ENCODE assay signal across 1 cellular context in the genomic region with DNA sequence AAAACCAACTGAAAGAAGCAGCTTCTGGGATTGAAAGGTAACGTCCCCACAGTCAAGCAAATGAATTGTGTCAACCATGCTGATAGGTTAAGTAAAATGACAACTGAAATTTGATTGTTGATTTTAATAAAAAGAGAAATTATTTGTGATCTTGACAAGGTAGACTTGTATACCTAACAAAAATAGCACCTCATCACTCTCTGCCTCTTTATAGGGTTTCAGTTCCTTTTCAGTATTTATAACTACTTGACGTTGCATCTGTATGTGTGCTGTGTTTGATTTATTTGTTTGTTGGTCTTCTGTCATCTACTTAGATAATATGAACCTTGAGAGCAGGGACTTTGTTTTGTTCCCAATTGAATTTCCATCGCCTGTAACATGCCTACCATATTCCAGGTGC.
TF ChIP-seq lines count a peak whose summit lies in the region.

No MANE protein-coding gene starts in this region.

TF ChIP-seq in GM12878, 131 proteins besides CTCF, POLR2A, EP300 and RAD21 (continued from another document and continues in another):
- TF ChIP-seq EGR1 (IDR thresholded peaks at IDR 0.05; ENCODE audit: borderline replicate concordance in 1 of 2, low read depth in 2 of 2, low read length in 2 of 2) (no peak), MAX (IDR thresholded peaks at IDR 0.05; ENCODE audit: low read depth, low read length) (no peak), FOXM1 (IDR thresholded peaks at IDR 0.05; ENCODE audit: low read depth, low read length) (0 out of 2 replicates have a peak, but pooled peaks have one; percentile 36), MEF2A (IDR thresholded peaks at IDR 0.05; ENCODE audit: insufficient read depth, low read depth, low read length) (peak; percentile 91), JUNB (IDR thresholded peaks at IDR 0.05) (no peak), POLR2AphosphoS2 (IDR thresholded peaks at IDR 0.05; ENCODE audit: low read depth, low read length) (no peak), SREBF1 (IDR thresholded peaks at IDR 0.05; ENCODE audit: low read length) (no peak), CREB1 (IDR thresholded peaks at IDR 0.05; ENCODE audit: low read depth) (peak; percentile 52; the same call in 1 of the 2 replicates), BCLAF1 (IDR thresholded peaks at IDR 0.05) (no peak), MYC (IDR thresholded peaks at IDR 0.05; ENCODE audit: insufficient read depth, insufficient read length, insufficient replicate concordance, low read length, severe bottlenecking) (no peak), GATAD2B (conservative IDR thresholded peaks at IDR 0.05; ENCODE audit: low read depth) (peak; percentile 48; the same call in 1 of the 2 replicates), TARDBP (IDR thresholded peaks at IDR 0.05; ENCODE audit: borderline replicate concordance) (no peak), IKZF1 (conservative IDR thresholded peaks at IDR 0.05) (no peak), RELB (IDR thresholded peaks at IDR 0.05; ENCODE audit: low read depth) (peak; percentile 56; the same call in 1 of the 2 replicates), TCF7 (IDR thresholded peaks at IDR 0.05; ENCODE audit: borderline replicate concordance) (no peak), ATF7 (IDR thresholded peaks at IDR 0.05; ENCODE audit: low read depth) (peak; percentile 79), IKZF2 (IDR thresholded peaks at IDR 0.05) (0 out of 4 replicates have a peak, but pooled peaks of 1 of the 2 experiments have one; percentile 18), NR2C2 (IDR thresholded peaks at IDR 0.05; ENCODE audit: borderline replicate concordance, control insufficient read depth, insufficient read length, low read depth) (no peak), PRDM15 (CRISPR knock-in tag; IDR thresholded peaks at IDR 0.05) (no peak), MXI1 (IDR thresholded peaks at IDR 0.05; ENCODE audit: low read depth, low read length) (no peak; the same call in 1 of the 2 replicates), ZSCAN29 (IDR thresholded peaks at IDR 0.05) (no peak), RAD51 (IDR thresholded peaks at IDR 0.05) (no peak), RB1 (IDR thresholded peaks at IDR 0.05; ENCODE audit: borderline replicate concordance) (no peak), ZNF274 (IDR thresholded peaks at IDR 0.05; ENCODE audit: insufficient read depth, insufficient read length) (no peak), HDAC6 (IDR thresholded peaks at IDR 0.05; ENCODE audit: unreplicated experiment) (no peak), PAX5 (IDR thresholded peaks at IDR 0.05; ENCODE audit: borderline replicate concordance, low read depth, low read length) (0 out of 2 replicates have a peak, but pooled peaks have one; percentile 27), SPI1 (IDR thresholded peaks at IDR 0.05; ENCODE audit: borderline replicate concordance, insufficient read depth, low read depth, low read length) (peak; percentile 98), STAT3 (IDR thresholded peaks at IDR 0.05; ENCODE audit: low read depth, low read length) (no peak), PAX8 (IDR thresholded peaks at IDR 0.05) (no peak), MTA3 (IDR thresholded peaks at IDR 0.05; ENCODE audit: borderline replicate concordance, low read length) (no peak), SMAD1 (IDR thresholded peaks at IDR 0.05; ENCODE audit: low read depth, partially characterized antibody) (no peak), E2F4 (IDR thresholded peaks at IDR 0.05; ENCODE audit: low read depth, low read length) (no peak), EED (IDR thresholded peaks at IDR 0.05; ENCODE audit: low read depth) (no peak), TCF3 (IDR thresholded peaks at IDR 0.05; ENCODE audit: borderline replicate concordance, insufficient read depth, low read depth, low read length) (no peak), FOXK2 (IDR thresholded peaks at IDR 0.05) (no peak), KAT2A (conservative IDR thresholded peaks at IDR 0.05; ENCODE audit: control insufficient read depth, low read depth, low read length) (no peak), SMARCA5 (IDR thresholded peaks at IDR 0.05) (no peak)
- TF ChIP-seq, protein P1, sequence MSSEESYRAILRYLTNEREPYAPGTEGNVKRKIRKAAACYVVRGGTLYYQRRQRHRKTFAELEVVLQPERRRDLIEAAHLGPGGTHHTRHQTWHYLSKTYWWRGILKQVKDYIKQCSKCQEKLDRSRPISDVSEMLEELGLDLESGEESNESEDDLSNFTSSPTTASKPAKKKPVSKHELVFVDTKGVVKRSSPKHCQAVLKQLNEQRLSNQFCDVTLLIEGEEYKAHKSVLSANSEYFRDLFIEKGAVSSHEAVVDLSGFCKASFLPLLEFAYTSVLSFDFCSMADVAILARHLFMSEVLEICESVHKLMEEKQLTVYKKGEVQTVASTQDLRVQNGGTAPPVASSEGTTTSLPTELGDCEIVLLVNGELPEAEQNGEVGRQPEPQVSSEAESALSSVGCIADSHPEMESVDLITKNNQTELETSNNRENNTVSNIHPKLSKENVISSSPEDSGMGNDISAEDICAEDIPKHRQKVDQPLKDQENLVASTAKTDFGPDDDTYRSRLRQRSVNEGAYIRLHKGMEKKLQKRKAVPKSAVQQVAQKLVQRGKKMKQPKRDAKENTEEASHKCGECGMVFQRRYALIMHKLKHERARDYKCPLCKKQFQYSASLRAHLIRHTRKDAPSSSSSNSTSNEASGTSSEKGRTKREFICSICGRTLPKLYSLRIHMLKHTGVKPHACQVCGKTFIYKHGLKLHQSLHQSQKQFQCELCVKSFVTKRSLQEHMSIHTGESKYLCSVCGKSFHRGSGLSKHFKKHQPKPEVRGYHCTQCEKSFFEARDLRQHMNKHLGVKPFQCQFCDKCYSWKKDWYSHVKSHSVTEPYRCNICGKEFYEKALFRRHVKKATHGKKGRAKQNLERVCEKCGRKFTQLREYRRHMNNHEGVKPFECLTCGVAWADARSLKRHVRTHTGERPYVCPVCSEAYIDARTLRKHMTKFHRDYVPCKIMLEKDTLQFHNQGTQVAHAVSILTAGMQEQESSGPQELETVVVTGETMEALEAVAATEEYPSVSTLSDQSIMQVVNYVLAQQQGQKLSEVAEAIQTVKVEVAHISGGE (CRISPR knock-in tag; IDR thresholded peaks at IDR 0.05), result no peak
- TF ChIP-seq, protein P2, sequence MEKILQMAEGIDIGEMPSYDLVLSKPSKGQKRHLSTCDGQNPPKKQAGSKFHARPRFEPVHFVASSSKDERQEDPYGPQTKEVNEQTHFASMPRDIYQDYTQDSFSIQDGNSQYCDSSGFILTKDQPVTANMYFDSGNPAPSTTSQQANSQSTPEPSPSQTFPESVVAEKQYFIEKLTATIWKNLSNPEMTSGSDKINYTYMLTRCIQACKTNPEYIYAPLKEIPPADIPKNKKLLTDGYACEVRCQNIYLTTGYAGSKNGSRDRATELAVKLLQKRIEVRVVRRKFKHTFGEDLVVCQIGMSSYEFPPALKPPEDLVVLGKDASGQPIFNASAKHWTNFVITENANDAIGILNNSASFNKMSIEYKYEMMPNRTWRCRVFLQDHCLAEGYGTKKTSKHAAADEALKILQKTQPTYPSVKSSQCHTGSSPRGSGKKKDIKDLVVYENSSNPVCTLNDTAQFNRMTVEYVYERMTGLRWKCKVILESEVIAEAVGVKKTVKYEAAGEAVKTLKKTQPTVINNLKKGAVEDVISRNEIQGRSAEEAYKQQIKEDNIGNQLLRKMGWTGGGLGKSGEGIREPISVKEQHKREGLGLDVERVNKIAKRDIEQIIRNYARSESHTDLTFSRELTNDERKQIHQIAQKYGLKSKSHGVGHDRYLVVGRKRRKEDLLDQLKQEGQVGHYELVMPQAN (conservative IDR thresholded peaks at IDR 0.05), result no peak
- TF ChIP-seq, protein P3, sequence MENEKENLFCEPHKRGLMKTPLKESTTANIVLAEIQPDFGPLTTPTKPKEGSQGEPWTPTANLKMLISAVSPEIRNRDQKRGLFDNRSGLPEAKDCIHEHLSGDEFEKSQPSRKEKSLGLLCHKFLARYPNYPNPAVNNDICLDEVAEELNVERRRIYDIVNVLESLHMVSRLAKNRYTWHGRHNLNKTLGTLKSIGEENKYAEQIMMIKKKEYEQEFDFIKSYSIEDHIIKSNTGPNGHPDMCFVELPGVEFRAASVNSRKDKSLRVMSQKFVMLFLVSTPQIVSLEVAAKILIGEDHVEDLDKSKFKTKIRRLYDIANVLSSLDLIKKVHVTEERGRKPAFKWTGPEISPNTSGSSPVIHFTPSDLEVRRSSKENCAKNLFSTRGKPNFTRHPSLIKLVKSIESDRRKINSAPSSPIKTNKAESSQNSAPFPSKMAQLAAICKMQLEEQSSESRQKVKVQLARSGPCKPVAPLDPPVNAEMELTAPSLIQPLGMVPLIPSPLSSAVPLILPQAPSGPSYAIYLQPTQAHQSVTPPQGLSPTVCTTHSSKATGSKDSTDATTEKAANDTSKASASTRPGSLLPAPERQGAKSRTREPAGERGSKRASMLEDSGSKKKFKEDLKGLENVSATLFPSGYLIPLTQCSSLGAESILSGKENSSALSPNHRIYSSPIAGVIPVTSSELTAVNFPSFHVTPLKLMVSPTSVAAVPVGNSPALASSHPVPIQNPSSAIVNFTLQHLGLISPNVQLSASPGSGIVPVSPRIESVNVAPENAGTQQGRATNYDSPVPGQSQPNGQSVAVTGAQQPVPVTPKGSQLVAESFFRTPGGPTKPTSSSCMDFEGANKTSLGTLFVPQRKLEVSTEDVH (IDR thresholded peaks at IDR 0.05; ENCODE audit: low read depth, partially characterized antibody), result no peak
- TF ChIP-seq, protein P4, sequence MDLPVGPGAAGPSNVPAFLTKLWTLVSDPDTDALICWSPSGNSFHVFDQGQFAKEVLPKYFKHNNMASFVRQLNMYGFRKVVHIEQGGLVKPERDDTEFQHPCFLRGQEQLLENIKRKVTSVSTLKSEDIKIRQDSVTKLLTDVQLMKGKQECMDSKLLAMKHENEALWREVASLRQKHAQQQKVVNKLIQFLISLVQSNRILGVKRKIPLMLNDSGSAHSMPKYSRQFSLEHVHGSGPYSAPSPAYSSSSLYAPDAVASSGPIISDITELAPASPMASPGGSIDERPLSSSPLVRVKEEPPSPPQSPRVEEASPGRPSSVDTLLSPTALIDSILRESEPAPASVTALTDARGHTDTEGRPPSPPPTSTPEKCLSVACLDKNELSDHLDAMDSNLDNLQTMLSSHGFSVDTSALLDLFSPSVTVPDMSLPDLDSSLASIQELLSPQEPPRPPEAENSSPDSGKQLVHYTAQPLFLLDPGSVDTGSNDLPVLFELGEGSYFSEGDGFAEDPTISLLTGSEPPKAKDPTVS (IDR thresholded peaks at IDR 0.05; ENCODE audit: low read depth, low read length), result no peak
